Comparison of ENCODE assay signal across 15 cellular contexts in the genomic region with DNA sequence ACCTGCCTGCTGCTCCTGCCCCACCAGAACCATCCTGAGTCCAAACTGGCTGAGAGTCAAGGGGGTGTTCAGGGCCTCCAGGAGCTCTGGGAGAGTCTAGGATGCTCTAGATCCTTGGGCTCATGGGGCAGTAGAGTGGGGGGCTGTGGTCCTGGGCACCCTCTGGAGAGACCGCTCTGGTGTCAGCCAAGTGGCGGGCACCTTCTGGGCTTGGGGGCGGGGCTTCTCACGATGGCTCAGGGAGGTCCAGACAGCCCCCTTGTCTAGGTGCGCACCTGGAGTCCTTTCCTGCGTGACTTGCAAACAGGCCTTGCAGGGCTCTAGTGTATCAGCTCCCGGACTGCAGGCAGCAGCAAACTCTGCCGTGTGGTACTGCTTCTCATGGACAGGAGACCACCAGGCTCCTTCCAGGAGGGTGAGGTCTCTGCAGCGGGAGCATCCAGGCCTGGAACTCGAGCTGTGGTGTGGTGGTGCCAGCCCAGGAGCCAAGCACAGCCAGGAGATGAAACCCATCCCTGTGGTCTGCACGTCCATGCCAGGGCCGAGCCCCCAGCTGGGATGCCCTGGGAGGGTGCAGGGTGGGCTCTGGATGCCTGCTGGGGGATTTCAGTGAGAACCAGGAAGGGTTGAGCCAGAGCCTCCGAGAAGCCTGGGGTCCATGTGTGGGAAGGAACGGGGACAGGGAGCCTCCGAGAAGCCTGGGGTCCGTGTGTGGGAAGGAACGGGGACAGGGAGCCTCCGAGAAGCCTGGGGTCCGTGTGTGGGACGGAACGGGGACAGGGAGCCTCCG. TPM values are rescaled to one million over a fixed set of nuclear protein-coding genes. Genes with fewer than 3 reads are reported as not detected.
A peak's percentile ranks its signal among the peaks of the same experiment; 100 is the strongest.
DNase-seq lines count a peak whose midpoint lies in the region; ATAC-seq, FAIRE-seq and TF ChIP-seq lines count a peak whose summit lies in the region.
"Had no signal": no experiment of that assay in that cellular context is flagged by ENCODE, and none has a peak within 500 bp of the region (broad histone marks: within the 10 kb centered on the region; RNA-seq: fewer than 3 reads in every experiment).

No MANE protein-coding gene starts in this region.

- no peak overlapping the region for H3K23ac ChIP-seq in H1 (ENCODE audit: insufficient read length)

- no peak overlapping the region for H2AFZ ChIP-seq in H1 (ENCODE audit: low read length)
- H2AFZ ChIP-seq in parathyroid adenoma, result no peak overlapping the region
- H2AFZ ChIP-seq: PC-9 had no signal

- H3K4me1 ChIP-seq in H1 (replicated peaks in 1 of 4; ENCODE audit: control insufficient read depth in 3 of 4, insufficient read depth in 4 of 4, low read length in 3 of 4) (peaks cover 6 to 40% (median 32%) of the 10 kb centered on the region in 4 experiments), parathyroid adenoma (peaks cover 23% of the 10 kb centered on the region), uterus (peaks cover 0 to 9% of the 10 kb centered on the region in 2 donors)
- H3K4me1 ChIP-seq: Caco-2 had no signal

- H3K56ac ChIP-seq in H1 (replicated peaks; ENCODE audit: insufficient read length, low read depth, low read length), result no peak overlapping the region

- H4K8ac ChIP-seq in H1 (ENCODE audit: extremely low read depth, insufficient read depth, low read length), result no peak overlapping the region; the same call in 1 of the 2 replicates

- H3K4me3 ChIP-seq in H1 (ENCODE audit: extremely low read depth in 1 of 4, insufficient read depth in 2 of 4, low read depth in 3 of 4, low read length in 4 of 4), result no peak overlapping the region
- H3K4me3 ChIP-seq in parathyroid adenoma (ENCODE audit: low read depth, low read length), result no peak overlapping the region
- no peak overlapping the region for H3K4me3 ChIP-seq in uterus
- H3K4me3 ChIP-seq: PC-9 had no signal

- intact Hi-C loops in Right ventricle myocardium superior (cut with DNase I) (no loop called here), left cardiac atrium (cut with DNase I) (no loop called here), uterus (cut with DNase I; ENCODE audit: low total_unique reads) (no loop called here)

- peak overlapping the region; percentile 39; the same call in 1 of the 2 replicates for H2AK5ac ChIP-seq in H1 (ENCODE audit: low read depth, low read length)

- no peak overlapping the region; the same call in 1 of the 2 replicates for H3K18ac ChIP-seq in H1 (ENCODE audit: extremely low read depth, low read length)

- DNase-seq in Right ventricle myocardium superior, result peak; percentile 42
- DNase-seq in left cardiac atrium, result no peak
- DNase-seq in H1 (ENCODE audit: low read depth in 1 of 2, low spot score in 2 of 2), result no peak
- DNase-seq in uterus, result no peak
- DNase-seq in UCSD-AML1 (lab: John Stamatoyannopoulos, UW; ENCODE audit: unreplicated experiment), result no peak
- DNase-seq in RPMI8226, result no peak
- DNase-seq in stimulated activated CD4-positive, alpha-beta T cell treated with anti-CD3 and anti-CD28 coated beads, Interleukin-12 subunit alpha, Interleukin-12 subunit beta, amount 100 ng/mL, for 4 hours, result no peak
- DNase-seq: 8988T, Caco-2, DMS53, KBM-7, NCI-H2107, PC-9, SHP77 had no signal

- no peak for ATAC-seq in Right ventricle myocardium superior (ENCODE audit: poor library complexity)
- no peak for ATAC-seq in left cardiac atrium

- no peak for TF ChIP-seq RAD21 in H1 (IDR thresholded peaks at IDR 0.05 in 1 of 2, conservative IDR thresholded peaks at IDR 0.05 in 1 of 2; ENCODE audit: low read depth in 2 of 2, low read length in 2 of 2)

- H3K4me2 ChIP-seq in H1 (ENCODE audit: insufficient read depth in 1 of 2, low read depth in 2 of 2, low read length in 2 of 2) (no peak overlapping the region), parathyroid adenoma (ENCODE audit: low read length) (no peak overlapping the region)
- H3K4me2 ChIP-seq: PC-9 had no signal

- H3K4ac ChIP-seq in H1 (replicated peaks; ENCODE audit: insufficient read length, low read depth, low read length), result no peak overlapping the region

- H2BK120ac ChIP-seq in H1 (replicated peaks; ENCODE audit: low read depth, low read length), result no peak overlapping the region

- H4K91ac ChIP-seq in H1 (replicated peaks; ENCODE audit: insufficient read length, low read length), result no peak overlapping the region

- H2BK12ac ChIP-seq in H1 (ENCODE audit: low read depth, low read length), result no peak overlapping the region; the same call in 1 of the 2 replicates

- H3K27me3 ChIP-seq in H1 (replicated peaks in 1 of 4; ENCODE audit: control insufficient read depth in 3 of 4, extremely low read depth in 1 of 4, insufficient read depth in 3 of 4, low read length in 3 of 4) (no peaks in the 10 kb centered on the region), parathyroid adenoma (ENCODE audit: control insufficient read depth, insufficient read depth, low read length) (no peaks in the 10 kb centered on the region), uterus (no peaks in the 10 kb centered on the region)

- 88% methylated on average over 13 of the region's 22 CpGs; no CpG with 5 or more reads in 1 of the 2 experiments for WGBS in H1 (ENCODE audit: extremely low coverage in 1 of 2, insufficient coverage in 1 of 2, insufficient read length in 1 of 2, insufficient replicate concordance in 2 of 2, low coverage in 1 of 2, low lambda C conversion rate in 2 of 2, missing lambda C conversion rate in 1 of 2), 2 experiments

- peaks cover 43 to 62% of the 10 kb centered on the region in 2 experiments for H4K20me1 ChIP-seq in H1 (replicated peaks in 1 of 2; ENCODE audit: control insufficient read depth in 1 of 2, insufficient read depth in 2 of 2, low read length in 2 of 2)

- TF ChIP-seq EP300 in H1 (IDR thresholded peaks at IDR 0.05; ENCODE audit: borderline replicate concordance in 1 of 2, low read depth in 2 of 2, low read length in 2 of 2), result no peak

- H3K9me3 ChIP-seq in H1 (ENCODE audit: insufficient read depth in 2 of 2, low read depth in 1 of 2, low read length in 1 of 2) (no peaks in the 10 kb centered on the region), parathyroid adenoma (ENCODE audit: control insufficient read depth, low read length) (no peaks in the 10 kb centered on the region), uterus (no peaks in the 10 kb centered on the region)
- H3K9me3 ChIP-seq: Caco-2 had no signal

- H3K79me2 ChIP-seq in H1 (ENCODE audit: control insufficient read depth in 1 of 2, insufficient read depth in 2 of 2, low read length in 2 of 2) (peaks cover 0 to 82% of the 10 kb centered on the region in 2 experiments; a peak in 2 of 4 replicates), parathyroid adenoma (peaks cover 66% of the 10 kb centered on the region)

- no peaks in the 10 kb centered on the region for H3K36me3 ChIP-seq in H1 (ENCODE audit: control insufficient read depth in 2 of 4, insufficient read depth in 4 of 4, low read length in 3 of 4)
- H3K36me3 ChIP-seq in parathyroid adenoma (ENCODE audit: control insufficient read depth, insufficient read depth, low read length), result no peaks in the 10 kb centered on the region
- no peaks in the 10 kb centered on the region for H3K36me3 ChIP-seq in uterus

- H3K23me2 ChIP-seq in H1 (ENCODE audit: low read depth, low read length), result no peaks in the 10 kb centered on the region

- TF ChIP-seq CTCF in H1 (IDR thresholded peaks at IDR 0.05; ENCODE audit: control extremely low read depth in 1 of 3, insufficient read depth in 1 of 3, low read depth in 1 of 3, low read length in 3 of 3) (no peak), parathyroid adenoma (IDR thresholded peaks at IDR 0.05) (no peak), uterus (IDR thresholded peaks at IDR 0.05) (no peak)

- H2BK15ac ChIP-seq in H1 (ENCODE audit: low read length), result no peak overlapping the region

- no peak overlapping the region for H3K14ac ChIP-seq in H1 (ENCODE audit: insufficient read length)

- CTCF ChIA-PET in H1 (lab: Charles Lee; ENCODE audit: partially characterized antibody), result interaction anchor here (0.6 to 2.2 kb wide), 8 partner anchors 13 to 1891 kb away, joined by 3 to 8 read pairs (median 3); a partner anchor contains a TSS

- H4K5ac ChIP-seq in H1 (ENCODE audit: insufficient read length, low read depth, low read length), result no peak overlapping the region

- H2BK5ac ChIP-seq in H1 (ENCODE audit: low read depth, low read length), result no peak overlapping the region

- TF ChIP-seq POLR2A in H1 (IDR thresholded peaks at IDR 0.05; ENCODE audit: control extremely low read depth in 1 of 2, low read depth in 2 of 2, low read length in 2 of 2), result no peak
- TF ChIP-seq POLR2A in uterus (IDR thresholded peaks at IDR 0.05), result no peak

- H3K79me1 ChIP-seq in H1 (ENCODE audit: low read depth, low read length), result peaks cover 60% of the 10 kb centered on the region

- FAIRE-seq in H1 (lab: Jason Lieb, UNC), result no peak

- H3K27ac ChIP-seq in H1 (ENCODE audit: low read depth, low read length), result no peak overlapping the region
- H3K27ac ChIP-seq in parathyroid adenoma, result peak overlapping the region; percentile 37
- peak overlapping the region; percentile 31 to 52 for H3K27ac ChIP-seq in uterus
- H3K27ac ChIP-seq: PC-9 had no signal

- POLR2A ChIA-PET in H1 (lab: Charles Lee; ENCODE audit: partially characterized antibody), result interaction anchor here (0.8 kb wide), 1 partner anchor 8 kb away, joined by 4 read pairs; no protein-coding TSS in a partner anchor

- H3K9ac ChIP-seq in H1 (replicated peaks in 1 of 4; ENCODE audit: extremely low read depth in 1 of 4, low read depth in 3 of 4, low read length in 3 of 4) (no peak overlapping the region), parathyroid adenoma (no peak overlapping the region)

- H2BK20ac ChIP-seq in H1 (ENCODE audit: low read length), result 0 out of 2 replicates have a peak overlapping the region, but pooled peaks have one; percentile 18

RNA-seq across cellular contexts. Expression of a gene that starts 15.1 kb away (rescaled TPM):
- total RNA-seq in Right ventricle myocardium superior, result 66.8 TPM
- 10 to 100 TPM; 53.4 to 55.8 TPM for total RNA-seq in left cardiac atrium
- 62.3 and 62.8 TPM in 2 replicates for total RNA-seq in H1 (2021; fragmentation: NEBNext Ultra II Directional; extraction: Animal tissue kit (Norgen Biotek cat#: 25700))
- polyA plus RNA-seq in H1 (2011; rRNA removed), result 38.0 and 65.4 TPM in 2 replicates
- 57.3 TPM for polyA plus RNA-seq in H1 (2011; cell fraction: cytosol; rRNA removed)
- 306 TPM for polyA plus RNA-seq in H1 (2011; cell fraction: nucleus; rRNA removed)
- polyA plus RNA-seq in H1 (2012, experiment 1 of 2), result 54.5 to 72.8 TPM (median 68.7 TPM) in 4 replicates
- polyA plus RNA-seq in H1 (2012, experiment 2 of 2), result 42.3 TPM
- 35.8 TPM for polyA plus RNA-seq in H1 (2013, experiment 1 of 2)
- polyA plus RNA-seq in H1 (2013, experiment 2 of 2), result 33.2 TPM
- 28.2 and 33.0 TPM in 2 replicates for polyA minus RNA-seq in H1 (2011; rRNA and poly(A)+ RNA removed)
- polyA minus RNA-seq in H1 (2011; cell fraction: cytosol; rRNA and poly(A)+ RNA removed), result 49.0 TPM
- 88.7 TPM for polyA minus RNA-seq in H1 (2011; cell fraction: nucleus; rRNA and poly(A)+ RNA removed)
- 100 to 1,000 TPM in 1 of 4 donors, 10 to 100 TPM in 3; 37.1 to 116 (median 52.2) TPM for total RNA-seq in uterus

RNA-seq across cellular contexts. Expression of a gene that starts 28.8 kb away (rescaled TPM):
- total RNA-seq in Right ventricle myocardium superior, result 17.5 TPM
- 10 to 100 TPM; 18.8 to 20.0 TPM for total RNA-seq in left cardiac atrium
- 18.3 and 18.5 TPM in 2 replicates for total RNA-seq in H1 (2021; fragmentation: NEBNext Ultra II Directional; extraction: Animal tissue kit (Norgen Biotek cat#: 25700))
- polyA plus RNA-seq in H1 (2011; rRNA removed), result 7.7 and 12.5 TPM in 2 replicates
- 11.1 TPM for polyA plus RNA-seq in H1 (2011; cell fraction: cytosol; rRNA removed)
- polyA plus RNA-seq in H1 (2011; cell fraction: nucleus; rRNA removed), result 32.8 TPM
- 11.4 to 15.6 TPM (median 13.1 TPM) in 4 replicates for polyA plus RNA-seq in H1 (2012, experiment 1 of 2)
- polyA plus RNA-seq in H1 (2012, experiment 2 of 2), result 7.8 TPM
- polyA plus RNA-seq in H1 (2013, experiment 1 of 2), result 9.6 TPM
- 8.4 TPM for polyA plus RNA-seq in H1 (2013, experiment 2 of 2)
- 10.3 and 11.4 TPM in 2 replicates for polyA minus RNA-seq in H1 (2011; rRNA and poly(A)+ RNA removed)
- 15.4 TPM for polyA minus RNA-seq in H1 (2011; cell fraction: cytosol; rRNA and poly(A)+ RNA removed)
- polyA minus RNA-seq in H1 (2011; cell fraction: nucleus; rRNA and poly(A)+ RNA removed), result 35.1 TPM
- 10 to 100 TPM in 3 of 4 donors, 1 to 10 TPM in 1; 9.7 to 77.7 (median 61.3) TPM for total RNA-seq in uterus
